Comparison of ENCODE assay signal across 8 cellular contexts in genomic region chr15:64067564-64068030, GRCh38. TPM values are rescaled to one million over a fixed set of nuclear protein-coding genes. Genes with fewer than 3 reads are reported as not detected.
DNase-seq lines count a peak whose midpoint lies in the region; ATAC-seq and TF ChIP-seq lines count a peak whose summit lies in the region.

No MANE protein-coding gene starts in this region.

- no peaks in the 10 kb centered on the region for H3K4me1 ChIP-seq in A673 (ENCODE audit: insufficient read depth, low read length, poor library complexity, severe bottlenecking)

- H3K27ac Mint-ChIP-seq in brain, result peak overlapping the region in 3 of 5 experiments; percentile 24 to 82 (median 27)

- no peak overlapping the region for H3K27ac ChIP-seq in A673 (ENCODE audit: low read depth, low read length, poor library complexity, severe bottlenecking)

- DNase-seq in A673 (ENCODE audit: low spot score), result peak; percentile 86
- DNase-seq in NCI-H2107 (lab: John Stamatoyannopoulos, UW), result peak; percentile 37
- DNase-seq in UCSD-AML1 (lab: John Stamatoyannopoulos, UW; ENCODE audit: unreplicated experiment), result peak; percentile 60
- peak; percentile 86 for DNase-seq in iPS-NIHi7 (ENCODE audit: extremely low spot score)
- DNase-seq in stimulated activated CD4-positive, alpha-beta T cell treated with anti-CD3 and anti-CD28 coated beads, Interleukin-15, amount 100 ng/mL, for 24 hours, result peak; percentile 73

- no TSS peak for BruUV-seq in A673 (replicated peaks; lab: Mats Ljungman, UMichigan)

- peak overlapping the region in 1 of 5 experiments; percentile 22 for H3K4me3 Mint-ChIP-seq in brain

- H3K9me3 Mint-ChIP-seq in brain, result no peaks in the 10 kb centered on the region

- H3K36me3 Mint-ChIP-seq in brain, result peaks cover 14% of the 10 kb centered on the region

- intact Hi-C loops in A673 (cut with micrococcal nuclease; ENCODE audit: unreplicated experiment), result loop anchor here (1.0 to 10.0 kb wide), 6 partner anchors 173 to 779 kb away; no protein-coding TSS in a partner anchor

- no peaks in the 10 kb centered on the region for H3K27me3 ChIP-seq in A673 (replicated peaks; ENCODE audit: insufficient read depth, low read depth, low read length, poor library complexity)

- CTCF ChIA-PET in A673 (lab: Charles Lee), result interaction anchor here (0.6 to 1.7 kb wide), 6 partner anchors 21 to 601 kb away, joined by 3 to 30 read pairs (median 6); partner anchors contain the start of genes CIAO2A and DAPK2

- ATAC-seq in GM18502 (IDR thresholded peaks at IDR 0.05; ENCODE audit: poor library complexity, unreplicated experiment) (peak; percentile 54), HG02571 (IDR thresholded peaks at IDR 0.05; ENCODE audit: unreplicated experiment) (no peak)

- H3K36me3 ChIP-seq in A673 (ENCODE audit: insufficient read depth, low read length, poor library complexity, severe bottlenecking), result no peaks in the 10 kb centered on the region

- no peaks in the 10 kb centered on the region for H3K9me3 ChIP-seq in A673 (ENCODE audit: low read depth, low read length, poor library complexity, severe bottlenecking)

- H3K4me3 ChIP-seq in A673 (ENCODE audit: low read depth, low read length, poor library complexity, severe bottlenecking), result no peak overlapping the region

- POLR2A ChIA-PET in A673 (lab: Charles Lee; ENCODE audit: low non-redundant PET), result no interaction called here

- no peaks in the 10 kb centered on the region for H3K27me3 Mint-ChIP-seq in brain

- TF ChIP-seq CTCF in A673 (conservative IDR thresholded peaks at IDR 0.05; ENCODE audit: low read depth, low read length), result peak; percentile 76
- TF ChIP-seq CTCF in brain (conservative IDR thresholded peaks at IDR 0.05), result peak; percentile 92 to 96

- H3K4me1 Mint-ChIP-seq in brain, result peaks cover 5% of the 10 kb centered on the region

RNA-seq across cellular contexts. Expression of gene DAPK2, which starts 21.3 kb away (rescaled TPM):
- total RNA-seq in A673 (2021), result 15.7 and 19.2 TPM in 2 replicates
- polyA plus RNA-seq in brain (ENCODE audit: insufficient read depth, low read depth, low replicate concordance), result 5.1 TPM

RNA-seq across cellular contexts. Expression of gene CIAO2A, which starts 26.0 kb away (rescaled TPM):
- total RNA-seq in A673 (2021), result 75.3 and 75.6 TPM in 2 replicates
- 29.1 TPM for polyA plus RNA-seq in brain (ENCODE audit: insufficient read depth, low read depth, low replicate concordance)

RNA-seq across cellular contexts. Expression of gene SNX1, which starts 28.2 kb away (rescaled TPM):
- 94.5 and 104 TPM in 2 replicates for total RNA-seq in A673 (2021)
- polyA plus RNA-seq in brain (ENCODE audit: insufficient read depth, low read depth, low replicate concordance), result 72.4 TPM
